Comparison of ENCODE assay signal across 12 cellular contexts in the genomic region with DNA sequence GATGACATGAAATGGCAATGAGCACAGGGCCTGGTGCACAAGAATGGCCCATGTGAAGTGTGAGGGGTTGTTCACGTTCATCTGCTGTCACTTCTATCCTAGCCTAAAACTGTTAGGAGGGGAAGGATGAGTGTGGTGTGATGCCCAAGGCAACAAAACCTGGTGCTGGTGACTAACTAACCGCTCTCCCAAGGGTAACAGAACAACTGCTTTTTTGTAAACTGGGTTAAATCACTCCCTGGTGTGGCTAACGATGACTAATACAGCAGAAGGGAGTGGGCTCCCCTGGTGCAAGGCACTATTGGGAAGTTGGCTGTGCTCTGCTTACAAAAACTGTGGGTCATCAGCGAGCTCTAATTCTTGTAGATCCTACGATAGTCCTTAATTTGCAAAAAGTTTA.
A peak's percentile ranks its signal among the peaks of the same experiment; 100 is the strongest.
DNase-seq lines count a peak whose midpoint lies in the region; ATAC-seq, FAIRE-seq and TF ChIP-seq lines count a peak whose summit lies in the region.
"Had no signal": no experiment of that assay in that cellular context is flagged by ENCODE, and none has a peak within 500 bp of the region (broad histone marks: within the 10 kb centered on the region; RNA-seq: fewer than 3 reads in every experiment).

No MANE protein-coding gene starts in this region.

- no peaks in the 10 kb centered on the region for H3K27me3 ChIP-seq in left ventricle myocardium inferior (ENCODE audit: low read depth)
- no peaks in the 10 kb centered on the region for H3K27me3 ChIP-seq in upper lobe of left lung
- H3K27me3 ChIP-seq in HAP-1 (ENCODE audit: low read depth), result no peaks in the 10 kb centered on the region

- H3K9me3 ChIP-seq in left ventricle myocardium inferior (replicated peaks) (no peaks in the 10 kb centered on the region), upper lobe of left lung (no peaks in the 10 kb centered on the region), HAP-1 (no peaks in the 10 kb centered on the region)

- H3K27ac Mint-ChIP-seq in dendritic cell treated with granulocyte-macrophage colony-stimulating factor and Interleukin-4, amounts not matched to agents 40 ng/mL and 50 ng/mL, for 4 days, result peak overlapping the region; percentile 75
- H3K27ac Mint-ChIP-seq: IgD-negative memory B cell; stimulated activated naive CD8-positive, alpha-beta T cell treated with anti-CD3 and anti-CD28 coated beads, Interleukin-15, Interleukin-2, amounts not matched to agents 100 ng/mL and 50 ng/mL, for 24 hours had no signal

- no peak overlapping the region for H3K4me3 ChIP-seq in left ventricle myocardium inferior
- H3K4me3 ChIP-seq in upper lobe of left lung, result no peak overlapping the region
- no peak overlapping the region for H3K4me3 ChIP-seq in HAP-1

- ATAC-seq in Right ventricle myocardium inferior (peak; percentile 64), HG03469 (IDR thresholded peaks at IDR 0.05; ENCODE audit: unreplicated experiment) (peak; percentile 35), upper lobe of left lung (ENCODE audit: low FRiP score in 2 of 2) (peak; percentile 69 to 95)

- no peak for TF ChIP-seq CTCF in left ventricle myocardium inferior (IDR thresholded peaks at IDR 0.05; ENCODE audit: borderline replicate concordance)
- TF ChIP-seq CTCF in upper lobe of left lung (IDR thresholded peaks at IDR 0.05), result no peak
- TF ChIP-seq CTCF in D721Med (IDR thresholded peaks at IDR 0.05; ENCODE audit: insufficient read depth, missing control alignments), result no peak

- H3K4me3 Mint-ChIP-seq in dendritic cell treated with granulocyte-macrophage colony-stimulating factor and Interleukin-4, amounts not matched to agents 40 ng/mL and 50 ng/mL, for 4 days, result peak overlapping the region; percentile 11
- H3K4me3 Mint-ChIP-seq: IgD-negative memory B cell; stimulated activated naive CD8-positive, alpha-beta T cell treated with anti-CD3 and anti-CD28 coated beads, Interleukin-15, Interleukin-2, amounts not matched to agents 100 ng/mL and 50 ng/mL, for 24 hours had no signal

- FAIRE-seq in D721Med (lab: Jason Lieb, UNC), result no peak
- FAIRE-seq: kidney had no signal

- peaks cover 7% of the 10 kb centered on the region for H3K36me3 Mint-ChIP-seq in dendritic cell treated with granulocyte-macrophage colony-stimulating factor and Interleukin-4, amounts not matched to agents 40 ng/mL and 50 ng/mL, for 4 days (ENCODE audit: low read depth)

- TF ChIP-seq POLR2A in upper lobe of left lung (IDR thresholded peaks at IDR 0.05), result no peak

- 65 to 84% methylated on average over 5 of the region's 5 CpGs for WGBS in upper lobe of left lung, 2 donors

- H3K9me3 Mint-ChIP-seq in dendritic cell treated with granulocyte-macrophage colony-stimulating factor and Interleukin-4, amounts not matched to agents 40 ng/mL and 50 ng/mL, for 4 days, result no peaks in the 10 kb centered on the region

- no peak overlapping the region for H3K27ac ChIP-seq in left ventricle myocardium inferior (replicated peaks)
- peak overlapping the region; percentile 11 to 74 (median 62) for H3K27ac ChIP-seq in upper lobe of left lung

- TF ChIP-seq EP300 in upper lobe of left lung (IDR thresholded peaks at IDR 0.05), result no peak

- H3K27me3 Mint-ChIP-seq in dendritic cell treated with granulocyte-macrophage colony-stimulating factor and Interleukin-4, amounts not matched to agents 40 ng/mL and 50 ng/mL, for 4 days, result no peaks in the 10 kb centered on the region
- H3K27me3 Mint-ChIP-seq: IgD-negative memory B cell had no signal

- in situ Hi-C loops in HAP-1 (cut with MboI; ENCODE audit: low sequenced_read_pairs), result no loop called here

- DNase-seq in Right ventricle myocardium inferior (ENCODE audit: missing footprints), result no peak
- no peak for DNase-seq in left ventricle myocardium inferior
- peak in 1 of 2 donors; percentile 65 for DNase-seq in upper lobe of left lung
- DNase-seq in DMS79 (lab: John Stamatoyannopoulos, UW), result no peak
- no peak for DNase-seq in D721Med (ENCODE audit: insufficient read length, low spot score)
- no peak for DNase-seq in HAP-1 (ENCODE audit: low spot score in 2 of 2)
- DNase-seq: 8988T, kidney had no signal

- no peaks in the 10 kb centered on the region for H3K36me3 ChIP-seq in left ventricle myocardium inferior
- H3K36me3 ChIP-seq in upper lobe of left lung, result no peaks in the 10 kb centered on the region
- H3K36me3 ChIP-seq in HAP-1 (replicated peaks), result no peaks in the 10 kb centered on the region

- H3K4me1 Mint-ChIP-seq in dendritic cell treated with granulocyte-macrophage colony-stimulating factor and Interleukin-4, amounts not matched to agents 40 ng/mL and 50 ng/mL, for 4 days (ENCODE audit: low read depth), result peaks cover 68% of the 10 kb centered on the region

- H3K4me1 ChIP-seq in left ventricle myocardium inferior, result no peaks in the 10 kb centered on the region
- H3K4me1 ChIP-seq in upper lobe of left lung, result no peaks in the 10 kb centered on the region
- H3K4me1 ChIP-seq in HAP-1, result peaks cover 23% of the 10 kb centered on the region

- intact Hi-C loops in Right ventricle myocardium inferior (cut with DNase I), result no loop called here
- intact Hi-C loops in left ventricle myocardium inferior (cut with micrococcal nuclease), result no loop called here
- intact Hi-C loops in dendritic cell treated with granulocyte-macrophage colony-stimulating factor and Interleukin-4, amounts not matched to agents 40 ng/mL and 50 ng/mL, for 4 days (cut with micrococcal nuclease), result loop anchor here (5.0 kb wide), 2 partner anchors 44 to 61 kb away; no protein-coding TSS in a partner anchor
